12 cellular contexts compared by ENCODE assay signal in the genomic region with DNA sequence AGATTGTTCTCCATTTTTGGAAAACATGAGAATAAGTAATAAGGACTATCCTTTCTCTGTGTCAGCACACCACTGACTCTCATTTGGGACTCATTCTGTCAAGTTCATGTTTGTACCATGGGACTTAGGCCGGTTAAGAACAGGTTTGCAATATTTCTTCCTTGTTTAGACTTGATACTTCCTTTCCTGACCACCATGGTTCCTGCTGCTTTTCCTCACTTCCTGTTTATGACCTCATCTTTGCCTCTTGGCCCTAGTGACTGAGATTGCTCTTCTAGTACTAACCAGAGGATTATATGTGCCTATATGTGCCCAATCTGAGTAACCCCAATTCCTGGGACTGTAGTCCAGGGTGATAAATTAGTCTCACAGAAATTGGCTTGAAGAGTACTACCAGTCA. TPM values are rescaled to one million over a fixed set of nuclear protein-coding genes. Genes with fewer than 3 reads are reported as not detected.
A peak's percentile ranks its signal among the peaks of the same experiment; 100 is the strongest.
DNase-seq lines count a peak whose midpoint lies in the region; ATAC-seq and TF ChIP-seq lines count a peak whose summit lies in the region.
"Had no signal": no experiment of that assay in that cellular context is flagged by ENCODE, and none has a peak within 500 bp of the region (broad histone marks: within the 10 kb centered on the region; RNA-seq: fewer than 3 reads in every experiment).

No MANE protein-coding gene starts in this region.

- peaks cover 6% of the 10 kb centered on the region for H3K9me3 Mint-ChIP-seq in activated naive CD8-positive, alpha-beta T cell (ENCODE audit: low read depth)
- H3K9me3 Mint-ChIP-seq in activated naive CD8-positive, alpha-beta T cell treated with anti-CD3 and anti-CD28 coated beads for 36 hours: peaks cover 2% of the 10 kb centered on the region
- H3K9me3 Mint-ChIP-seq in activated T-helper 1 cell treated with anti-CD3 and anti-CD28 coated beads, Interleukin-12 subunit alpha, Interleukin-12 subunit beta, Interleukin-2, Interleukin-4 antibody, amounts not matched to agents 30 ng/mL and 10 ng/mL and 1 ng/mL, durations not matched to agents 14 hours and 24 hours and 36 hours: peaks cover 11% of the 10 kb centered on the region
- no peaks in the 10 kb centered on the region for H3K9me3 Mint-ChIP-seq in T-cell
- H3K9me3 Mint-ChIP-seq: effector memory CD8-positive, alpha-beta T cell had no signal

- no peak for ATAC-seq in T-cell (replicated peaks in 1 of 4)
- ATAC-seq: effector memory CD8-positive, alpha-beta T cell; PC-3 had no signal

- intact Hi-C loops in activated T-helper 1 cell treated with anti-CD3 and anti-CD28 coated beads, Interleukin-12 subunit alpha, Interleukin-12 subunit beta, Interleukin-2, Interleukin-4 antibody, amounts not matched to agents 30 ng/mL and 10 ng/mL and 1 ng/mL, durations not matched to agents 14 hours and 24 hours and 36 hours (cut with micrococcal nuclease): no loop called here

- CTCF ChIA-PET in T-cell (lab: Charles Lee): no interaction called here

- H3K4me3 ChIP-seq in HL-60 (replicated peaks; ENCODE audit: insufficient read depth, low read length): no peak overlapping the region
- H3K4me3 ChIP-seq: spleen had no signal

- H3K36me3 Mint-ChIP-seq in activated naive CD8-positive, alpha-beta T cell: no peaks in the 10 kb centered on the region
- H3K36me3 Mint-ChIP-seq in activated naive CD8-positive, alpha-beta T cell treated with anti-CD3 and anti-CD28 coated beads for 36 hours: peaks cover 1% of the 10 kb centered on the region
- peaks cover 11% of the 10 kb centered on the region for H3K36me3 Mint-ChIP-seq in activated T-helper 1 cell treated with anti-CD3 and anti-CD28 coated beads, Interleukin-12 subunit alpha, Interleukin-12 subunit beta, Interleukin-2, Interleukin-4 antibody, amounts not matched to agents 30 ng/mL and 10 ng/mL and 1 ng/mL, durations not matched to agents 14 hours and 24 hours and 36 hours (ENCODE audit: low read depth)
- H3K36me3 Mint-ChIP-seq in T-cell: no peaks in the 10 kb centered on the region

- peak overlapping the region; percentile 69 for H3K27ac Mint-ChIP-seq in activated naive CD8-positive, alpha-beta T cell
- H3K27ac Mint-ChIP-seq in activated naive CD8-positive, alpha-beta T cell treated with anti-CD3 and anti-CD28 coated beads for 36 hours: no peak overlapping the region
- peak overlapping the region; percentile 37 for H3K27ac Mint-ChIP-seq in activated T-helper 1 cell treated with anti-CD3 and anti-CD28 coated beads, Interleukin-12 subunit alpha, Interleukin-12 subunit beta, Interleukin-2, Interleukin-4 antibody, amounts not matched to agents 30 ng/mL and 10 ng/mL and 1 ng/mL, durations not matched to agents 14 hours and 24 hours and 36 hours
- no peak overlapping the region for H3K27ac Mint-ChIP-seq in T-cell

- POLR2A ChIA-PET in T-cell (lab: Charles Lee): no interaction called here

- H3K27me3 Mint-ChIP-seq in activated naive CD8-positive, alpha-beta T cell: no peaks in the 10 kb centered on the region
- peaks cover 4% of the 10 kb centered on the region for H3K27me3 Mint-ChIP-seq in activated naive CD8-positive, alpha-beta T cell treated with anti-CD3 and anti-CD28 coated beads for 36 hours
- no peaks in the 10 kb centered on the region for H3K27me3 Mint-ChIP-seq in activated T-helper 1 cell treated with anti-CD3 and anti-CD28 coated beads, Interleukin-12 subunit alpha, Interleukin-12 subunit beta, Interleukin-2, Interleukin-4 antibody, amounts not matched to agents 30 ng/mL and 10 ng/mL and 1 ng/mL, durations not matched to agents 14 hours and 24 hours and 36 hours (ENCODE audit: insufficient read depth)
- H3K27me3 Mint-ChIP-seq in T-cell: no peaks in the 10 kb centered on the region
- H3K27me3 Mint-ChIP-seq: effector memory CD8-positive, alpha-beta T cell had no signal

- no peak for DNase-seq in activated naive CD8-positive, alpha-beta T cell treated with anti-CD3 and anti-CD28 coated beads for 36 hours
- DNase-seq in HL-60 (ENCODE audit: low read depth in 1 of 2, low spot score in 1 of 2) (peak; percentile 26 to 31), HK-2 (ENCODE audit: unreplicated experiment) (no peak), T1000 (lab: John Stamatoyannopoulos, UW) (no peak), cerebellar nuclear complex (lab: John Stamatoyannopoulos, UW) (no peak), T-cell (no peak)
- DNase-seq in activated T-helper 1 cell treated with anti-CD3 and anti-CD28 coated beads, Interleukin-12 subunit alpha, Interleukin-12 subunit beta, Interleukin-2, Interleukin-4 antibody, amounts not matched to agents 30 ng/mL and 10 ng/mL and 1 ng/mL, durations not matched to agents 14 hours and 24 hours and 36 hours (ENCODE audit: low spot score): no peak
- DNase-seq: activated CD4-positive, CD25-positive, alpha-beta regulatory T cell; effector memory CD8-positive, alpha-beta T cell; PC-3; spleen had no signal

- no peak for TF ChIP-seq CTCF in HL-60 (IDR thresholded peaks at IDR 0.05; ENCODE audit: insufficient read depth, low read length)

- peak overlapping the region; percentile 8 for H3K4me3 Mint-ChIP-seq in activated naive CD8-positive, alpha-beta T cell
- H3K4me3 Mint-ChIP-seq in activated naive CD8-positive, alpha-beta T cell treated with anti-CD3 and anti-CD28 coated beads for 36 hours: no peak overlapping the region
- peak overlapping the region; percentile 0 for H3K4me3 Mint-ChIP-seq in activated T-helper 1 cell treated with anti-CD3 and anti-CD28 coated beads, Interleukin-12 subunit alpha, Interleukin-12 subunit beta, Interleukin-2, Interleukin-4 antibody, amounts not matched to agents 30 ng/mL and 10 ng/mL and 1 ng/mL, durations not matched to agents 14 hours and 24 hours and 36 hours
- no peak overlapping the region for H3K4me3 Mint-ChIP-seq in T-cell

- H3K27ac ChIP-seq in HL-60 (replicated peaks): no peak overlapping the region

- H3K4me1 Mint-ChIP-seq in activated naive CD8-positive, alpha-beta T cell (ENCODE audit: low read depth): peaks cover 76% of the 10 kb centered on the region
- H3K4me1 Mint-ChIP-seq in activated naive CD8-positive, alpha-beta T cell treated with anti-CD3 and anti-CD28 coated beads for 36 hours: peaks cover 61% of the 10 kb centered on the region
- peaks cover 79% of the 10 kb centered on the region for H3K4me1 Mint-ChIP-seq in activated T-helper 1 cell treated with anti-CD3 and anti-CD28 coated beads, Interleukin-12 subunit alpha, Interleukin-12 subunit beta, Interleukin-2, Interleukin-4 antibody, amounts not matched to agents 30 ng/mL and 10 ng/mL and 1 ng/mL, durations not matched to agents 14 hours and 24 hours and 36 hours (ENCODE audit: low read depth)
- H3K4me1 Mint-ChIP-seq in T-cell: peaks cover 52 to 61% (median 57%) of the 10 kb centered on the region in 3 donors

- no peaks in the 10 kb centered on the region for H3K27me3 ChIP-seq in HL-60 (ENCODE audit: insufficient read depth, poor library complexity, severe bottlenecking)
- H3K27me3 ChIP-seq: spleen had no signal

RNA-seq across cellular contexts. Expression of gene NDFIP2, which starts 32.5 kb away (rescaled TPM):
- 10 to 100 TPM; 47.6 to 48.8 TPM for total RNA-seq in activated naive CD8-positive, alpha-beta T cell treated with anti-CD3 and anti-CD28 coated beads for 36 hours
- total RNA-seq in activated T-helper 1 cell treated with anti-CD3 and anti-CD28 coated beads, Interleukin-12 subunit alpha, Interleukin-12 subunit beta, Interleukin-2, Interleukin-4 antibody, amounts not matched to agents 30 ng/mL and 10 ng/mL and 1 ng/mL, durations not matched to agents 14 hours and 24 hours and 36 hours: 250 and 276 TPM in 2 replicates
- total RNA-seq in T-cell: 1 to 10 TPM; 3.1 to 6.8 (median 5.0) TPM

RNA-seq across cellular contexts. Expression of gene RBM26, which starts 42.4 kb away (rescaled TPM):
- total RNA-seq in activated naive CD8-positive, alpha-beta T cell treated with anti-CD3 and anti-CD28 coated beads for 36 hours: 10 to 100 TPM; 60.0 to 60.7 TPM
- total RNA-seq in activated T-helper 1 cell treated with anti-CD3 and anti-CD28 coated beads, Interleukin-12 subunit alpha, Interleukin-12 subunit beta, Interleukin-2, Interleukin-4 antibody, amounts not matched to agents 30 ng/mL and 10 ng/mL and 1 ng/mL, durations not matched to agents 14 hours and 24 hours and 36 hours: 99.3 and 107 TPM in 2 replicates
- total RNA-seq in T-cell: 10 to 100 TPM; 76.7 to 97.8 (median 77.9) TPM

Comparison
In these comparisons a context has a peak if more than half of its experiments do, and no peak if none do; other contexts are left out.
1. H3K27ac Mint-ChIP-seq: peak in activated naive CD8-positive, alpha-beta T cell (single experiment) and activated T-helper 1 cell treated with anti-CD3 and anti-CD28 coated beads, Interleukin-12 subunit alpha, Interleukin-12 subunit beta, Interleukin-2, Interleukin-4 antibody, amounts not matched to agents 30 ng/mL and 10 ng/mL and 1 ng/mL, durations not matched to agents 14 hours and 24 hours and 36 hours (single experiment); none in activated naive CD8-positive, alpha-beta T cell treated with anti-CD3 and anti-CD28 coated beads for 36 hours (single experiment) and T-cell (0 of 2).
2. H3K4me3 Mint-ChIP-seq: peak in activated naive CD8-positive, alpha-beta T cell (single experiment) and activated T-helper 1 cell treated with anti-CD3 and anti-CD28 coated beads, Interleukin-12 subunit alpha, Interleukin-12 subunit beta, Interleukin-2, Interleukin-4 antibody, amounts not matched to agents 30 ng/mL and 10 ng/mL and 1 ng/mL, durations not matched to agents 14 hours and 24 hours and 36 hours (single experiment); none in activated naive CD8-positive, alpha-beta T cell treated with anti-CD3 and anti-CD28 coated beads for 36 hours (single experiment) and T-cell (0 of 3).
3. DNase-seq: peak in HL-60 (2 of 2); none in activated naive CD8-positive, alpha-beta T cell treated with anti-CD3 and anti-CD28 coated beads for 36 hours (single experiment), activated T-helper 1 cell treated with anti-CD3 and anti-CD28 coated beads, Interleukin-12 subunit alpha, Interleukin-12 subunit beta, Interleukin-2, Interleukin-4 antibody, amounts not matched to agents 30 ng/mL and 10 ng/mL and 1 ng/mL, durations not matched to agents 14 hours and 24 hours and 36 hours (single experiment), HK-2 (single experiment), T1000 (single experiment), cerebellar nuclear complex (0 of 2) and T-cell (0 of 34).
4. RNA of gene NDFIP2, which starts 32.5 kb away (total RNA-seq): 250 to 276 TPM in activated T-helper 1 cell treated with anti-CD3 and anti-CD28 coated beads, Interleukin-12 subunit alpha, Interleukin-12 subunit beta, Interleukin-2, Interleukin-4 antibody, amounts not matched to agents 30 ng/mL and 10 ng/mL and 1 ng/mL, durations not matched to agents 14 hours and 24 hours and 36 hours and 47.6 to 48.8 TPM in activated naive CD8-positive, alpha-beta T cell treated with anti-CD3 and anti-CD28 coated beads for 36 hours; 3.1 to 6.8 TPM in T-cell; every median in the first group is over 4 times any median in the second.